ENCODE assay signal across 12 cellular contexts in genomic region chr17:51869387-51869786, GRCh38.
A peak's percentile ranks its signal among the peaks of the same experiment; 100 is the strongest.
DNase-seq lines count a peak whose midpoint lies in the region; ATAC-seq and TF ChIP-seq lines count a peak whose summit lies in the region.
"Had no signal": no experiment of that assay in that cellular context is flagged by ENCODE, and none has a peak within 500 bp of the region (broad histone marks: within the 10 kb centered on the region; RNA-seq: fewer than 3 reads in every experiment).

No MANE protein-coding gene starts in this region.

- peaks cover 0 to 3% (median 2%) of the 10 kb centered on the region in 3 donors for H3K9me3 Mint-ChIP-seq in T-cell

- H3K9me3 ChIP-seq in MM.1S (replicated peaks; ENCODE audit: insufficient read depth, low read length), result no peaks in the 10 kb centered on the region
- H3K9me3 ChIP-seq in mammary epithelial cell (replicated peaks; ENCODE audit: insufficient read depth, low read length), result no peaks in the 10 kb centered on the region
- no peaks in the 10 kb centered on the region for H3K9me3 ChIP-seq in suprapubic skin

- TF ChIP-seq POLR2A in suprapubic skin (IDR thresholded peaks at IDR 0.05), result no peak

- H3K27me3 Mint-ChIP-seq in T-cell, result peaks cover 0 to 3% of the 10 kb centered on the region in 2 donors

- WGBS in mammary epithelial cell (ENCODE audit: low coverage, missing lambda C conversion rate), result 0% methylated on average over 2 of the region's 2 CpGs
- WGBS in suprapubic skin, result 11% methylated on average over 2 of the region's 2 CpGs

- no peaks in the 10 kb centered on the region for H3F3A ChIP-seq in MM.1S (ENCODE audit: insufficient read depth, low read length)

- H3K79me2 ChIP-seq in MM.1S (ENCODE audit: low read length) (no peaks in the 10 kb centered on the region), mammary epithelial cell (ENCODE audit: insufficient read depth, low read length) (no peaks in the 10 kb centered on the region)

- TF ChIP-seq CTCF in MM.1S (IDR thresholded peaks at IDR 0.05; ENCODE audit: low read length) (no peak), mammary epithelial cell (conservative IDR thresholded peaks at IDR 0.05 in 1 of 2, IDR thresholded peaks at IDR 0.05 in 1 of 2; ENCODE audit: extremely low read depth in 1 of 2, insufficient read depth in 1 of 2, low read depth in 1 of 2, low read length in 2 of 2) (no peak), suprapubic skin (IDR thresholded peaks at IDR 0.05) (no peak)

- no peaks in the 10 kb centered on the region for H3K4me1 Mint-ChIP-seq in T-cell

- no peak overlapping the region for H3K4me2 ChIP-seq in MM.1S (ENCODE audit: low read depth, low read length)
- H3K4me2 ChIP-seq in mammary epithelial cell (ENCODE audit: insufficient read depth, low read depth, low read length), result no peak overlapping the region

- DNase-seq in NOMO-1 treated with DMSO at 0.1 percent for 48 hours (lab: John Stamatoyannopoulos, UW; ENCODE audit: unreplicated experiment) (peak; percentile 3), NOMO-1 treated with dmso at 0.1 percent for 144 hours (lab: John Stamatoyannopoulos, UW; ENCODE audit: unreplicated experiment) (no peak), MM.1S (peak; percentile 48), mammary epithelial cell (peak; percentile 19), mucosa of gallbladder (ENCODE audit: low spot score) (peak; percentile 11), T-cell (no peak), suprapubic skin (ENCODE audit: low spot score in 2 of 2) (no peak)
- no peak for DNase-seq in activated CD4-positive, CD25-positive, alpha-beta regulatory T cell treated with anti-CD3 and anti-CD28 coated beads, Interleukin-2, amount 50 U/mL, for 72 hours
- DNase-seq: activated T-cell treated with anti-CD3 and anti-CD28 coated beads, Interleukin-2, amount 50 U/mL, for 4 hours; GF-D8; NCI-H2227 treated with DMSO at 0.1 percent for 48 hours had no signal

- in situ Hi-C loops in mammary epithelial cell (cut with MboI; ENCODE audit: low sequenced_read_pairs in 2 of 2), result loop anchor here in 1 of 2 donors (10.0 kb wide), 1 partner anchor 235 kb away; no protein-coding TSS in a partner anchor

- H3K27ac ChIP-seq in MM.1S (ENCODE audit: low read length) (no peak overlapping the region), mammary epithelial cell (ENCODE audit: insufficient read depth, low read depth, low read length) (no peak overlapping the region), suprapubic skin (no peak overlapping the region)
- H3K27ac ChIP-seq: skin epidermis had no signal

- no peak overlapping the region for H3K4me3 Mint-ChIP-seq in T-cell
- H3K4me3 Mint-ChIP-seq: activated T-cell treated with anti-CD3 and anti-CD28 coated beads, Interleukin-2, amount 50 U/mL, for 4 hours had no signal

- intact Hi-C loops in mammary epithelial cell (cut with micrococcal nuclease), result loop anchor here (10.0 kb wide), 1 partner anchor 285 kb away; no protein-coding TSS in a partner anchor

- no peak overlapping the region for H3K4me3 ChIP-seq in MM.1S (ENCODE audit: low read length)
- no peak overlapping the region for H3K4me3 ChIP-seq in mammary epithelial cell (replicated peaks in 1 of 3; ENCODE audit: insufficient read depth in 1 of 3, low read depth in 2 of 3, low read length in 3 of 3)
- no peak overlapping the region for H3K4me3 ChIP-seq in suprapubic skin
- H3K4me3 ChIP-seq: skin epidermis had no signal

- ATAC-seq in T-cell (replicated peaks in 1 of 4), result no peak
- ATAC-seq: activated T-cell treated with anti-CD3 and anti-CD28 coated beads, Interleukin-2, amount 50 U/mL, for 4 hours had no signal

- H3K36me3 Mint-ChIP-seq in T-cell, result no peaks in the 10 kb centered on the region

- H3K27me3 ChIP-seq in MM.1S (replicated peaks; ENCODE audit: insufficient read depth, low read length) (no peaks in the 10 kb centered on the region), mammary epithelial cell (ENCODE audit: insufficient read depth, low read length) (peaks cover 2% of the 10 kb centered on the region), suprapubic skin (no peaks in the 10 kb centered on the region)

- no TSS peak for BruUV-seq in mammary epithelial cell (replicated peaks; lab: Mats Ljungman, UMichigan)

- dilution Hi-C loops in mammary epithelial cell (cut with HindIII; ENCODE audit: low sequenced_read_pairs), result loop anchor here (5.0 kb wide), 1 partner anchor 92 kb away; no protein-coding TSS in a partner anchor

- no peak overlapping the region for H3K27ac Mint-ChIP-seq in T-cell

- H3K36me3 ChIP-seq in MM.1S (replicated peaks; ENCODE audit: insufficient read depth, low read length) (no peaks in the 10 kb centered on the region), mammary epithelial cell (ENCODE audit: insufficient read depth, low read length) (no peaks in the 10 kb centered on the region), suprapubic skin (no peaks in the 10 kb centered on the region)

- CTCF ChIA-PET in mammary epithelial cell (lab: Charles Lee; ENCODE audit: low non-redundant PET), result no interaction called here
- CTCF ChIA-PET in T-cell (lab: Charles Lee), result interaction anchor here in 1 of 2 donors (0.7 kb wide), 1 partner anchor 25 kb away, joined by 3 read pairs; no protein-coding TSS in a partner anchor

- POLR2A ChIA-PET in T-cell (lab: Charles Lee), result no interaction called here

- TF ChIP-seq EP300 in suprapubic skin (IDR thresholded peaks at IDR 0.05), result no peak

- H4K20me1 ChIP-seq in MM.1S (ENCODE audit: insufficient read depth, low read length) (no peaks in the 10 kb centered on the region), mammary epithelial cell (ENCODE audit: insufficient read depth, low read length) (no peaks in the 10 kb centered on the region)

- H2AFZ ChIP-seq in MM.1S (ENCODE audit: low read length) (no peak overlapping the region), mammary epithelial cell (ENCODE audit: low read depth, low read length) (no peak overlapping the region)

- no peaks in the 10 kb centered on the region for H3K9me2 ChIP-seq in MM.1S (replicated peaks; ENCODE audit: insufficient read depth, low read length)

- H3K9ac ChIP-seq in MM.1S (ENCODE audit: low read length) (no peak overlapping the region), mammary epithelial cell (ENCODE audit: insufficient read depth, low read length) (no peak overlapping the region)

- no peaks in the 10 kb centered on the region for H3K4me1 ChIP-seq in MM.1S (ENCODE audit: low read length)
- no peaks in the 10 kb centered on the region for H3K4me1 ChIP-seq in mammary epithelial cell (ENCODE audit: insufficient read depth, low read length)
- H3K4me1 ChIP-seq in suprapubic skin, result no peaks in the 10 kb centered on the region

Comparison
In these comparisons a context has a peak if more than half of its experiments do, and no peak if none do; other contexts are left out.
1. DNase-seq: peak in NOMO-1 treated with DMSO at 0.1 percent for 48 hours (single experiment), MM.1S (single experiment), mammary epithelial cell (single experiment) and mucosa of gallbladder (single experiment); none in NOMO-1 treated with dmso at 0.1 percent for 144 hours (single experiment), T-cell (0 of 34), suprapubic skin (0 of 2) and activated CD4-positive, CD25-positive, alpha-beta regulatory T cell treated with anti-CD3 and anti-CD28 coated beads, Interleukin-2, amount 50 U/mL, for 72 hours (single experiment).